ENCODE assay signal across 9 cellular contexts in the genomic region with DNA sequence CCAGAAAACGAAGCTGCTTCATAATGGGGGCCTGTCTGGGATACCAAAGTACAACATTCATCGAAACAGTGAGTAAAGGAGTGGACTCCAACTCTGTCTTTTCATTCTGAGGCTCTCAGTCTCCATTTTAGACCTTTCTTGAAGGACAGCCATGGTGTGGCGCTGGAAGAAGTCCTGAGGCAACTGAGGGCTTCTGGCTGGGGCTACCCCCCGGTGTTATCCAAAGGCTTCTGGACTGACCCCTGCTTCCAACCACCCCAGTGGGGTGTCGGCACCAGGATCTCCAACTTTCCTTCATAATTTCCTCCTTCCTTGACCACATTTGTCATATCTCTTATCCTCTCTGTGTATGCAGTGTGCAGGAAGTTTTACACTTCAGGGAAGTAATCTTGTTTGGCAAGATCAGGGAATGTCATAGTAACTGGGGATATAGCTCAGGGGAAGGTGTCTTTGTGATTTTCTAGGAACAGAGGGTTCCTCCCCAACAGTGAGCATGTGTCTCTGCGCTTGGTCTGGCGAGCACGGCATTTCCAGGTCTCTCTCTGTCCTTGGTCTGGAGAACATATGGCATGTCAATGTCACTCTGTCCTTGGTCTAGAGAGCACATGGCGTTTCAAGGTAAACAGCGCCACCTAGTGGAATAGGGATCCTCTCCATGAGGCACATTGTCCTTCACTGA. TPM values are rescaled to one million over a fixed set of nuclear protein-coding genes. Genes with fewer than 3 reads are reported as not detected.
DNase-seq lines count a peak whose midpoint lies in the region; ATAC-seq and FAIRE-seq lines count a peak whose summit lies in the region.
"Had no signal": no experiment of that assay in that cellular context is flagged by ENCODE, and none has a peak within 500 bp of the region (broad histone marks: within the 10 kb centered on the region; RNA-seq: fewer than 3 reads in every experiment).

No MANE protein-coding gene starts in this region.

- intact Hi-C loops in activated T-helper 2 cell treated with anti-CD3 and anti-CD28 coated beads, Interferon-gamma antibody, Interleukin-2, Interleukin-4, amounts not matched to agents 10 μg/mL and 5 μg/mL and 100 μg/mL, durations not matched to agents 14 hours and 24 hours and 36 hours (cut with micrococcal nuclease): loop anchor here (1.0 to 5.0 kb wide), 3 partner anchors 13 to 199 kb away; partner anchors contain the start of gene MARCKSL1

- peak; percentile 84 for DNase-seq in DMS153 treated with DMSO at 0.1 percent for 48 hours (lab: John Stamatoyannopoulos, UW; ENCODE audit: unreplicated experiment)
- peak; percentile 74 to 84 for DNase-seq in Kasumi-1 (lab: John Stamatoyannopoulos, UW)
- peak; percentile 94 to 95 for DNase-seq in SHP77 (lab: John Stamatoyannopoulos, UW)
- peak; percentile 63 for DNase-seq in activated T-helper 2 cell treated with anti-CD3 and anti-CD28 coated beads, Interferon-gamma antibody, Interleukin-2, Interleukin-4, amounts not matched to agents 10 μg/mL and 5 μg/mL and 100 μg/mL, durations not matched to agents 14 hours and 24 hours and 36 hours (ENCODE audit: low spot score)
- DNase-seq in frontal cortex (ENCODE audit: low spot score in 2 of 2): peak; percentile 26 to 27
- DNase-seq in pulmonary artery endothelial cell (ENCODE audit: low read depth, low spot score): peak; percentile 37

- H3K9me3 Mint-ChIP-seq in activated T-helper 2 cell treated with anti-CD3 and anti-CD28 coated beads, Interferon-gamma antibody, Interleukin-2, Interleukin-4, amounts not matched to agents 10 μg/mL and 5 μg/mL and 100 μg/mL, durations not matched to agents 14 hours and 24 hours and 36 hours: no peaks in the 10 kb centered on the region
- H3K9me3 Mint-ChIP-seq: T-helper 1 cell treated with Interleukin-12 subunit alpha and Interleukin-12 subunit beta and Interleukin-4 antibody, amounts not matched to agents 30 μg/mL and 1 μg/mL, for 36 hours had no signal

- ATAC-seq in HG03378 (IDR thresholded peaks at IDR 0.05; ENCODE audit: unreplicated experiment) (no peak), GM19463 (IDR thresholded peaks at IDR 0.05; ENCODE audit: unreplicated experiment) (no peak)

- no peaks in the 10 kb centered on the region for H3K36me3 Mint-ChIP-seq in activated T-helper 2 cell treated with anti-CD3 and anti-CD28 coated beads, Interferon-gamma antibody, Interleukin-2, Interleukin-4, amounts not matched to agents 10 μg/mL and 5 μg/mL and 100 μg/mL, durations not matched to agents 14 hours and 24 hours and 36 hours (ENCODE audit: low read depth)

- H3K4me3 Mint-ChIP-seq in activated T-helper 2 cell treated with anti-CD3 and anti-CD28 coated beads, Interferon-gamma antibody, Interleukin-2, Interleukin-4, amounts not matched to agents 10 μg/mL and 5 μg/mL and 100 μg/mL, durations not matched to agents 14 hours and 24 hours and 36 hours (ENCODE audit: low read depth): no peak overlapping the region
- H3K4me3 Mint-ChIP-seq: T-helper 1 cell treated with Interleukin-12 subunit alpha and Interleukin-12 subunit beta and Interleukin-4 antibody, amounts not matched to agents 30 μg/mL and 1 μg/mL, for 36 hours had no signal

- peaks cover 3% of the 10 kb centered on the region for H3K4me1 Mint-ChIP-seq in activated T-helper 2 cell treated with anti-CD3 and anti-CD28 coated beads, Interferon-gamma antibody, Interleukin-2, Interleukin-4, amounts not matched to agents 10 μg/mL and 5 μg/mL and 100 μg/mL, durations not matched to agents 14 hours and 24 hours and 36 hours (ENCODE audit: low read depth)

- H3K27me3 Mint-ChIP-seq in activated T-helper 2 cell treated with anti-CD3 and anti-CD28 coated beads, Interferon-gamma antibody, Interleukin-2, Interleukin-4, amounts not matched to agents 10 μg/mL and 5 μg/mL and 100 μg/mL, durations not matched to agents 14 hours and 24 hours and 36 hours (ENCODE audit: low read depth): peaks cover 13% of the 10 kb centered on the region

- no peak for FAIRE-seq in frontal cortex (lab: Jason Lieb, UNC)

- H3K27ac Mint-ChIP-seq in activated T-helper 2 cell treated with anti-CD3 and anti-CD28 coated beads, Interferon-gamma antibody, Interleukin-2, Interleukin-4, amounts not matched to agents 10 μg/mL and 5 μg/mL and 100 μg/mL, durations not matched to agents 14 hours and 24 hours and 36 hours: peak overlapping the region; percentile 26
- H3K27ac Mint-ChIP-seq: T-helper 1 cell treated with Interleukin-12 subunit alpha and Interleukin-12 subunit beta and Interleukin-4 antibody, amounts not matched to agents 30 μg/mL and 1 μg/mL, for 36 hours had no signal

RNA-seq across cellular contexts. Expression of gene BSDC1, which starts 19.4 kb away (rescaled TPM):
- 48.9 and 54.3 TPM in 2 replicates for total RNA-seq in activated T-helper 2 cell treated with anti-CD3 and anti-CD28 coated beads, Interferon-gamma antibody, Interleukin-2, Interleukin-4, amounts not matched to agents 10 μg/mL and 5 μg/mL and 100 μg/mL, durations not matched to agents 14 hours and 24 hours and 36 hours
- total RNA-seq in frontal cortex: 65.2 TPM
- 41.3 and 82.1 TPM in 2 replicates for total RNA-seq in pulmonary artery endothelial cell

RNA-seq across cellular contexts. Expression of gene ZBTB8B, which starts 51.2 kb away (rescaled TPM):
- total RNA-seq in activated T-helper 2 cell treated with anti-CD3 and anti-CD28 coated beads, Interferon-gamma antibody, Interleukin-2, Interleukin-4, amounts not matched to agents 10 μg/mL and 5 μg/mL and 100 μg/mL, durations not matched to agents 14 hours and 24 hours and 36 hours: 0.02 TPM in 1 of 2 replicates, not detected in the other
- total RNA-seq in frontal cortex (15.9 TPM), pulmonary artery endothelial cell (under 0.01 and 0.07 TPM in 2 replicates)

RNA-seq across cellular contexts. Expression of gene TSSK3, which starts 51.3 kb away (rescaled TPM):
- 1.1 TPM in 2 replicates for total RNA-seq in activated T-helper 2 cell treated with anti-CD3 and anti-CD28 coated beads, Interferon-gamma antibody, Interleukin-2, Interleukin-4, amounts not matched to agents 10 μg/mL and 5 μg/mL and 100 μg/mL, durations not matched to agents 14 hours and 24 hours and 36 hours
- total RNA-seq in frontal cortex (0.41 TPM), pulmonary artery endothelial cell (0.20 TPM in 1 of 2 replicates, not detected in the other)

RNA-seq across cellular contexts. Expression of gene FAM229A, which starts 51.4 kb away (rescaled TPM):
- total RNA-seq in activated T-helper 2 cell treated with anti-CD3 and anti-CD28 coated beads, Interferon-gamma antibody, Interleukin-2, Interleukin-4, amounts not matched to agents 10 μg/mL and 5 μg/mL and 100 μg/mL, durations not matched to agents 14 hours and 24 hours and 36 hours: 5.4 and 6.1 TPM in 2 replicates
- total RNA-seq in frontal cortex (2.0 TPM), pulmonary artery endothelial cell (0.53 and 0.60 TPM in 2 replicates)

Comparison
In these comparisons a context has a peak if more than half of its experiments do, and no peak if none do; other contexts are left out.
1. DNase-seq: peak in every context shown above with its lines; median percentile 94 in SHP77; 84 in DMS153 treated with DMSO at 0.1 percent for 48 hours; 79 in Kasumi-1; 63 in activated T-helper 2 cell treated with anti-CD3 and anti-CD28 coated beads, Interferon-gamma antibody, Interleukin-2, Interleukin-4, amounts not matched to agents 10 μg/mL and 5 μg/mL and 100 μg/mL, durations not matched to agents 14 hours and 24 hours and 36 hours; 37 in pulmonary artery endothelial cell; 26 in frontal cortex.
2. RNA of gene ZBTB8B, which starts 51.2 kb away (total RNA-seq): 15.9 TPM in frontal cortex (single experiment); 0.02 TPM in activated T-helper 2 cell treated with anti-CD3 and anti-CD28 coated beads, Interferon-gamma antibody, Interleukin-2, Interleukin-4, amounts not matched to agents 10 μg/mL and 5 μg/mL and 100 μg/mL, durations not matched to agents 14 hours and 24 hours and 36 hours and under 0.01 to 0.07 TPM in pulmonary artery endothelial cell; every median in the first group is over 10 times any median in the second.